13 cellular contexts compared by ENCODE assay signal in the genomic region with DNA sequence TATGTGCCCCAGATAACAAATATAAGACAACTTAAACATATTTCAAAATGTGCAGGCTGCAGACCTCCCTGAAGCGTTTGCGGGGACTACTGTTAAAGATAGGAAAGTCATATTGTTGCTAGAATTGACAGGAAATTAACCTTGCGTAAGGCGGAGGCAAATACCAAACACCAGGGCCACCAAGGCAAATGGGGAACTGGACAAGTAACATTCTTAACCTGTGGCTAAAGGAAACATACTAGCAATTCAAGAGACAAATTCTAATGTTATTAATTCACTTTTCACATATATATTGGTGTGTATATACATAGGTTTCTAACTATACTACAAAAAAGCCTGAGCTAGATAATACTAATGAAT. TPM values are rescaled to one million over a fixed set of nuclear protein-coding genes. Genes with fewer than 3 reads are reported as not detected.
DNase-seq lines count a peak whose midpoint lies in the region; ATAC-seq and TF ChIP-seq lines count a peak whose summit lies in the region.
"Had no signal": no experiment of that assay in that cellular context is flagged by ENCODE, and none has a peak within 500 bp of the region (broad histone marks: within the 10 kb centered on the region; RNA-seq: fewer than 3 reads in every experiment).

No MANE protein-coding gene starts in this region.

- no peak overlapping the region for H2AFZ ChIP-seq in osteoblast (ENCODE audit: low read length)

- H3K4me3 Mint-ChIP-seq in activated CD4-positive, alpha-beta T cell treated with anti-CD3 and anti-CD28 coated beads, Interleukin-2, amount 10 ng/mL, durations not matched to agents 24 days and 14 days, result peak overlapping the region; percentile 84

- no peak for DNase-seq in activated CD4-positive, alpha-beta T cell treated with anti-CD3 and anti-CD28 coated beads, Interleukin-2, amount 10 ng/mL, durations not matched to agents 24 days and 14 days
- no peak for DNase-seq in activated CD4-positive, alpha-beta T cell treated with anti-CD3 and anti-CD28 coated beads, Interleukin-2, amount 50 U/mL, for 1 hour
- DNase-seq in dorsolateral prefrontal cortex (no peak), osteoblast (ENCODE audit: insufficient read length, low spot score, missing footprints) (no peak), NCI-H510A treated with DMSO at 0.1 percent for 48 hours (lab: John Stamatoyannopoulos, UW) (no peak), amygdala (lab: John Stamatoyannopoulos, UW) (no peak)
- DNase-seq: NCI-H2029 treated with DMSO at 0.1 percent for 48 hours, T1000 had no signal

- H4K20me1 ChIP-seq in osteoblast (ENCODE audit: insufficient read depth, low read length), result no peaks in the 10 kb centered on the region

- peaks cover 0 to 29% (median 0%) of the 10 kb centered on the region in 45 donors for H3K27me3 ChIP-seq in dorsolateral prefrontal cortex
- H3K27me3 ChIP-seq in osteoblast (ENCODE audit: insufficient read depth, low read length), result peaks cover 56% of the 10 kb centered on the region

- TF ChIP-seq CTCF in LNCAP (IDR thresholded peaks at IDR 0.05) (peak; percentile 40), dorsolateral prefrontal cortex (IDR thresholded peaks at IDR 0.05 in 54 of 56, conservative IDR thresholded peaks at IDR 0.05 in 2 of 56; ENCODE audit: low read depth in 1 of 56, partially characterized antibody in 56 of 56) (peak in 13 of 56 donors; percentile 1 to 52 (median 4)), osteoblast (IDR thresholded peaks at IDR 0.05; ENCODE audit: extremely low read depth, low read depth, low read length) (peak; percentile 3)

- H3K9me3 ChIP-seq in osteoblast (ENCODE audit: low read depth, low read length), result no peaks in the 10 kb centered on the region
- H3K9me3 ChIP-seq: left lung, neutrophil had no signal

- H3K4me2 ChIP-seq in osteoblast (ENCODE audit: insufficient read depth, low read length), result no peak overlapping the region

- peaks cover 62% of the 10 kb centered on the region for H3K27me3 Mint-ChIP-seq in activated CD4-positive, alpha-beta T cell treated with anti-CD3 and anti-CD28 coated beads, Interleukin-2, amount 10 ng/mL, durations not matched to agents 24 days and 14 days

- no peaks in the 10 kb centered on the region for H3K4me1 ChIP-seq in osteoblast (ENCODE audit: insufficient read depth, low read length)

- H3K4me3 ChIP-seq in dorsolateral prefrontal cortex, result peak overlapping the region in 51 of 59 donors; percentile 31 to 74 (median 57)
- no peak overlapping the region for H3K4me3 ChIP-seq in osteoblast (ENCODE audit: insufficient read depth, low read length)

- no peaks in the 10 kb centered on the region for H3K9me3 Mint-ChIP-seq in activated CD4-positive, alpha-beta T cell treated with anti-CD3 and anti-CD28 coated beads, Interleukin-2, amount 10 ng/mL, durations not matched to agents 24 days and 14 days

- H3K4me1 Mint-ChIP-seq in activated CD4-positive, alpha-beta T cell treated with anti-CD3 and anti-CD28 coated beads, Interleukin-2, amount 10 ng/mL, durations not matched to agents 24 days and 14 days, result peaks cover 9% of the 10 kb centered on the region

- no peak overlapping the region for H3K27ac Mint-ChIP-seq in activated CD4-positive, alpha-beta T cell treated with anti-CD3 and anti-CD28 coated beads, Interleukin-2, amount 10 ng/mL, durations not matched to agents 24 days and 14 days

- ATAC-seq in HG03521 (IDR thresholded peaks at IDR 0.05; ENCODE audit: unreplicated experiment), result no peak

- peaks cover 2% of the 10 kb centered on the region for H3K36me3 Mint-ChIP-seq in activated CD4-positive, alpha-beta T cell treated with anti-CD3 and anti-CD28 coated beads, Interleukin-2, amount 10 ng/mL, durations not matched to agents 24 days and 14 days (ENCODE audit: low read depth)

- H3K36me3 ChIP-seq in osteoblast (ENCODE audit: insufficient read depth, low read length), result no peaks in the 10 kb centered on the region
- H3K36me3 ChIP-seq: left lung, neutrophil had no signal

- H3K79me2 ChIP-seq in osteoblast (ENCODE audit: insufficient read depth, low read length), result no peaks in the 10 kb centered on the region

- intact Hi-C loops in activated CD4-positive, alpha-beta T cell treated with anti-CD3 and anti-CD28 coated beads, Interleukin-2, amount 10 ng/mL, durations not matched to agents 24 days and 14 days (cut with micrococcal nuclease), result loop anchor here (1.0 to 10.0 kb wide), 3 partner anchors 52 to 299 kb away; a partner anchor contains a TSS
- intact Hi-C loops in dorsolateral prefrontal cortex (cut with DNase I), result loop anchor here (1.0 to 10.0 kb wide), 3 partner anchors 31 to 99 kb away; a partner anchor contains a TSS

- H3K27ac ChIP-seq in dorsolateral prefrontal cortex, result peak overlapping the region in 38 of 59 donors; percentile 22 to 99 (median 79)
- H3K27ac ChIP-seq in osteoblast (ENCODE audit: low read depth, low read length), result no peak overlapping the region
- H3K27ac ChIP-seq: left lung, neutrophil had no signal

RNA-seq across cellular contexts. Expression of a gene that starts 6.8 kb away (rescaled TPM):
- total RNA-seq in activated CD4-positive, alpha-beta T cell treated with anti-CD3 and anti-CD28 coated beads, Interleukin-2, amount 10 ng/mL, durations not matched to agents 24 days and 14 days, result not detected in 2 replicates
- total RNA-seq in dorsolateral prefrontal cortex (100 to 1,000 TPM in 85 of 120 experiments, 10 to 100 TPM in 35; 30.2 to 650 (median 143) TPM), osteoblast (not detected in 2 replicates)

RNA-seq across cellular contexts. Expression of a gene that starts 15.9 kb away (rescaled TPM):
- not detected in 2 replicates for total RNA-seq in activated CD4-positive, alpha-beta T cell treated with anti-CD3 and anti-CD28 coated beads, Interleukin-2, amount 10 ng/mL, durations not matched to agents 24 days and 14 days
- total RNA-seq in dorsolateral prefrontal cortex, result 100 to 1,000 TPM in 103 of 120 experiments, 10 to 100 TPM in 17; 56.3 to 240 (median 123) TPM
- total RNA-seq in osteoblast, result not detected in 2 replicates

RNA-seq across cellular contexts. Expression of a gene that starts 24.8 kb away (rescaled TPM):
- total RNA-seq in activated CD4-positive, alpha-beta T cell treated with anti-CD3 and anti-CD28 coated beads, Interleukin-2, amount 10 ng/mL, durations not matched to agents 24 days and 14 days, result 99.0 and 99.2 TPM in 2 replicates
- total RNA-seq in dorsolateral prefrontal cortex (10 to 100 TPM; 15.8 to 40.9 (median 28.2) TPM), osteoblast (8.0 and 11.2 TPM in 2 replicates)

RNA-seq across cellular contexts. Expression of a gene that starts 34.5 kb away (rescaled TPM):
- 84.1 and 90.2 TPM in 2 replicates for total RNA-seq in activated CD4-positive, alpha-beta T cell treated with anti-CD3 and anti-CD28 coated beads, Interleukin-2, amount 10 ng/mL, durations not matched to agents 24 days and 14 days
- total RNA-seq in dorsolateral prefrontal cortex, result 100 to 1,000 TPM in 16 of 120 experiments, 10 to 100 TPM in 104; 61.2 to 124 (median 88.4) TPM
- total RNA-seq in osteoblast, result 54.8 and 63.7 TPM in 2 replicates

RNA-seq across cellular contexts. Expression of a gene that starts 46.5 kb away (rescaled TPM):
- 4.6 and 5.4 TPM in 2 replicates for total RNA-seq in activated CD4-positive, alpha-beta T cell treated with anti-CD3 and anti-CD28 coated beads, Interleukin-2, amount 10 ng/mL, durations not matched to agents 24 days and 14 days
- total RNA-seq in dorsolateral prefrontal cortex, result 1 to 10 TPM in 24 of 120 experiments, under 1 TPM in 50, not detected in 46; 0.25 to 2.5 (median 0.77) TPM
- total RNA-seq in osteoblast, result not detected in 2 replicates
- total RNA-seq: left lung, Right ventricle myocardium superior had no signal

Comparison
In these comparisons a context has a peak if more than half of its experiments do, and no peak if none do; other contexts are left out.
1. RNA of a gene that starts 6.8 kb away (total RNA-seq): 30.2 to 650 TPM in dorsolateral prefrontal cortex; not detected in activated CD4-positive, alpha-beta T cell treated with anti-CD3 and anti-CD28 coated beads, Interleukin-2, amount 10 ng/mL, durations not matched to agents 24 days and 14 days and not detected in osteoblast; every median in the first group is over 10 times any median in the second.
2. RNA of a gene that starts 15.9 kb away (total RNA-seq): 56.3 to 240 TPM in dorsolateral prefrontal cortex; not detected in activated CD4-positive, alpha-beta T cell treated with anti-CD3 and anti-CD28 coated beads, Interleukin-2, amount 10 ng/mL, durations not matched to agents 24 days and 14 days and not detected in osteoblast; every median in the first group is over 10 times any median in the second.